In the genomic region with DNA sequence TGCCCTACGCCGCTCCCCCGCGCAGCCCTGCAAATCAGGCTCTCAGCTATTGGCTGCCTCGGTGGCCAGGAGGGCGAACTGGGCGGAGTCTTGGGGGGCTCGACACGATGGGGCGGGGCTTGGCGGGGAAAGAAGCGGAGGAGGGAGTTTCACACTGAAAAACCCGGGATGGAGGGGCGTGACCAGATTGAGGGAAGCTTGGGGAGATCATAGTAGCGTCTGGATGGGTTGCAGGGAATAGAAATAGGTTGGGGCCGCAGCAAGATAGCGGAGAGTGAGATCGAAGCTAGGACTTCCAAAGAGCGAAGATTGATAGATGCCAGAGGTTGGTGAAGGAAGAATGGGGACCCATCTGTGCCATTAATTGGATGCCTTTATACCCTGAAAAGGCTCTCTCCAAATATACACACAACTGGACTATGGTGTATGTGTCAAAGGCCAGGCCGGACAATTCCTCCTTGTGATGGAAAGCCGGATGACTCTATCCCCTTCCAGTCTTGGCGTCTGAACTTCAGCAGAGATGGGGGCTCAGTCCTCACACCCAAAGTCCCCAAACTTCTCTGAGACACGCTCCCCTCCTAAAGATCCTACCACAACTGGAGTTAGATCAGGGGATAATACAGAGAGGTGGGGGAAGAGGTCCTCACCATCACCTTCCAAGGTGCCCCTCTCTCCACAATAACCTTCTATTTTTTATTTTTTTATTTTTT, we compare ENCODE assay signal across 8 cellular contexts. TPM values are rescaled to one million over a fixed set of nuclear protein-coding genes. Genes with fewer than 3 reads are reported as not detected.
A peak's percentile ranks its signal among the peaks of the same experiment; 100 is the strongest.
DNase-seq lines count a peak whose midpoint lies in the region; ATAC-seq, FAIRE-seq and TF ChIP-seq lines count a peak whose summit lies in the region.

No MANE protein-coding gene starts in this region.

- no peak for TF ChIP-seq POLR2A in ovary (IDR thresholded peaks at IDR 0.05)

- H3K9me3 Mint-ChIP-seq in activated T-helper 1 cell treated with anti-CD3 and anti-CD28 coated beads, Interleukin-12 subunit alpha, Interleukin-12 subunit beta, Interleukin-2, Interleukin-4 antibody, amounts not matched to agents 30 ng/mL and 10 ng/mL and 1 ng/mL, durations not matched to agents 14 hours and 24 hours and 36 hours: no peaks in the 10 kb centered on the region

- 8 to 9% (median 8%) methylated on average over 23 of the region's 23 CpGs for WGBS in ovary, 3 donors

- no peak overlapping the region for H3K27ac ChIP-seq in ovary

- no peak overlapping the region for H3K27ac Mint-ChIP-seq in activated T-helper 1 cell treated with anti-CD3 and anti-CD28 coated beads, Interleukin-12 subunit alpha, Interleukin-12 subunit beta, Interleukin-2, Interleukin-4 antibody, amounts not matched to agents 30 ng/mL and 10 ng/mL and 1 ng/mL, durations not matched to agents 14 hours and 24 hours and 36 hours

- no peaks in the 10 kb centered on the region for H3K36me3 Mint-ChIP-seq in activated T-helper 1 cell treated with anti-CD3 and anti-CD28 coated beads, Interleukin-12 subunit alpha, Interleukin-12 subunit beta, Interleukin-2, Interleukin-4 antibody, amounts not matched to agents 30 ng/mL and 10 ng/mL and 1 ng/mL, durations not matched to agents 14 hours and 24 hours and 36 hours (ENCODE audit: low read depth)

- no peak for ATAC-seq in HG03045 (IDR thresholded peaks at IDR 0.05; ENCODE audit: unreplicated experiment)
- no peak for ATAC-seq in HG02852 (IDR thresholded peaks at IDR 0.05; ENCODE audit: unreplicated experiment)

- no peak for TF ChIP-seq CTCF in ovary (IDR thresholded peaks at IDR 0.05)

- H3K36me3 ChIP-seq in ovary: no peaks in the 10 kb centered on the region

- H3K27me3 Mint-ChIP-seq in activated T-helper 1 cell treated with anti-CD3 and anti-CD28 coated beads, Interleukin-12 subunit alpha, Interleukin-12 subunit beta, Interleukin-2, Interleukin-4 antibody, amounts not matched to agents 30 ng/mL and 10 ng/mL and 1 ng/mL, durations not matched to agents 14 hours and 24 hours and 36 hours (ENCODE audit: insufficient read depth): peaks cover 36% of the 10 kb centered on the region

- intact Hi-C loops in activated T-helper 1 cell treated with anti-CD3 and anti-CD28 coated beads, Interleukin-12 subunit alpha, Interleukin-12 subunit beta, Interleukin-2, Interleukin-4 antibody, amounts not matched to agents 30 ng/mL and 10 ng/mL and 1 ng/mL, durations not matched to agents 14 hours and 24 hours and 36 hours (cut with micrococcal nuclease): no loop called here
- intact Hi-C loops in ovary (cut with DNase I): loop anchor here in 1 of 4 donors (10.0 kb wide), 1 partner anchor 839 kb away; a partner anchor contains a TSS

- H3K4me3 ChIP-seq in ovary: peak overlapping the region; percentile 42

- FAIRE-seq in frontal cortex (lab: Jason Lieb, UNC): no peak

- H3K27me3 ChIP-seq in ovary: no peaks in the 10 kb centered on the region

- no peaks in the 10 kb centered on the region for H3K9me3 ChIP-seq in ovary

- peaks cover 2% of the 10 kb centered on the region for H3K4me1 ChIP-seq in ovary (ENCODE audit: insufficient read depth)

- DNase-seq in DMS 273 (lab: John Stamatoyannopoulos, UW; ENCODE audit: unreplicated experiment): peak; percentile 91
- DNase-seq in NCI-H2171 treated with DMSO at 0.1 percent for 48 hours (lab: John Stamatoyannopoulos, UW): peak; percentile 91
- DNase-seq in activated T-helper 1 cell treated with anti-CD3 and anti-CD28 coated beads, Interleukin-12 subunit alpha, Interleukin-12 subunit beta, Interleukin-2, Interleukin-4 antibody, amounts not matched to agents 30 ng/mL and 10 ng/mL and 1 ng/mL, durations not matched to agents 14 hours and 24 hours and 36 hours (ENCODE audit: low spot score): no peak
- peak; percentile 70 to 82 for DNase-seq in frontal cortex (ENCODE audit: low spot score in 2 of 2)
- peak; percentile 78 to 89 (median 82) for DNase-seq in ovary
- no peak for DNase-seq in HT-29 (ENCODE audit: low spot score)

- H3K4me3 Mint-ChIP-seq in activated T-helper 1 cell treated with anti-CD3 and anti-CD28 coated beads, Interleukin-12 subunit alpha, Interleukin-12 subunit beta, Interleukin-2, Interleukin-4 antibody, amounts not matched to agents 30 ng/mL and 10 ng/mL and 1 ng/mL, durations not matched to agents 14 hours and 24 hours and 36 hours: peak overlapping the region; percentile 58

- H3K4me1 Mint-ChIP-seq in activated T-helper 1 cell treated with anti-CD3 and anti-CD28 coated beads, Interleukin-12 subunit alpha, Interleukin-12 subunit beta, Interleukin-2, Interleukin-4 antibody, amounts not matched to agents 30 ng/mL and 10 ng/mL and 1 ng/mL, durations not matched to agents 14 hours and 24 hours and 36 hours (ENCODE audit: low read depth): peaks cover 5% of the 10 kb centered on the region

- TF ChIP-seq EP300 in ovary (IDR thresholded peaks at IDR 0.05): no peak

RNA-seq across cellular contexts. Expression of a gene that starts 0.4 kb away (rescaled TPM):
- 0.08 TPM in 1 of 2 replicates, not detected in the other for total RNA-seq in activated T-helper 1 cell treated with anti-CD3 and anti-CD28 coated beads, Interleukin-12 subunit alpha, Interleukin-12 subunit beta, Interleukin-2, Interleukin-4 antibody, amounts not matched to agents 30 ng/mL and 10 ng/mL and 1 ng/mL, durations not matched to agents 14 hours and 24 hours and 36 hours
- total RNA-seq in frontal cortex: under 0.01 TPM
- 1 to 10 TPM in 2 of 7 donors, under 1 TPM in 4, not detected in 1; 0.43 to 5.4 (median 0.73) TPM for total RNA-seq in ovary
- polyA plus RNA-seq in ovary: under 1 TPM; 0.29 to 0.67 TPM
- total RNA-seq in HT-29 (2014; rRNA removed; shearing (Covaris generic)): 0.28 TPM in 1 of 2 replicates, not detected in the other

RNA-seq across cellular contexts. Expression of a gene that starts 26.0 kb away (rescaled TPM):
- total RNA-seq in activated T-helper 1 cell treated with anti-CD3 and anti-CD28 coated beads, Interleukin-12 subunit alpha, Interleukin-12 subunit beta, Interleukin-2, Interleukin-4 antibody, amounts not matched to agents 30 ng/mL and 10 ng/mL and 1 ng/mL, durations not matched to agents 14 hours and 24 hours and 36 hours: 2,114 and 2,133 TPM in 2 replicates
- total RNA-seq in frontal cortex: 1,210 TPM
- total RNA-seq in ovary: 1,000 to 10,000 TPM; 2,549 to 5,697 (median 3,184) TPM
- polyA plus RNA-seq in ovary: 1,000 to 10,000 TPM; 2,272 to 5,597 TPM
- 2,436 and 2,711 TPM in 2 replicates for total RNA-seq in HT-29 (2014; rRNA removed; shearing (Covaris generic))

RNA-seq across cellular contexts. Expression of a gene that starts 28.7 kb away (rescaled TPM):
- total RNA-seq in activated T-helper 1 cell treated with anti-CD3 and anti-CD28 coated beads, Interleukin-12 subunit alpha, Interleukin-12 subunit beta, Interleukin-2, Interleukin-4 antibody, amounts not matched to agents 30 ng/mL and 10 ng/mL and 1 ng/mL, durations not matched to agents 14 hours and 24 hours and 36 hours: 21.8 and 22.3 TPM in 2 replicates
- total RNA-seq in frontal cortex (14.3 TPM), ovary (10 to 100 TPM in 3 of 7 donors, 1 to 10 TPM in 4; 5.6 to 17.7 (median 9.6) TPM)
- 1 to 10 TPM; 2.6 to 6.9 TPM for polyA plus RNA-seq in ovary
- 3.5 and 6.5 TPM in 2 replicates for total RNA-seq in HT-29 (2014; rRNA removed; shearing (Covaris generic))

Comparison
In these comparisons a context has a peak if more than half of its experiments do, and no peak if none do; other contexts are left out.
1. DNase-seq: peak in DMS 273 (single experiment), NCI-H2171 treated with DMSO at 0.1 percent for 48 hours (single experiment), frontal cortex (2 of 2) and ovary (5 of 5); none in activated T-helper 1 cell treated with anti-CD3 and anti-CD28 coated beads, Interleukin-12 subunit alpha, Interleukin-12 subunit beta, Interleukin-2, Interleukin-4 antibody, amounts not matched to agents 30 ng/mL and 10 ng/mL and 1 ng/mL, durations not matched to agents 14 hours and 24 hours and 36 hours (single experiment) and HT-29 (single experiment).